8 cellular contexts compared by ENCODE assay signal in genomic region chr12:57726151-57726883, GRCh38. TPM values are rescaled to one million over a fixed set of nuclear protein-coding genes. Genes with fewer than 3 reads are reported as not detected.
DNase-seq lines count a peak whose midpoint lies in the region; ATAC-seq, FAIRE-seq and TF ChIP-seq lines count a peak whose summit lies in the region.

No MANE protein-coding gene starts in this region.

- DNase-seq in AG10803 (ENCODE audit: low read depth) (peak; percentile 86), H54 (ENCODE audit: insufficient read length, low spot score) (peak; percentile 97), NCI-H446 treated with DMSO at 0.1 percent for 48 hours (lab: John Stamatoyannopoulos, UW) (peak; percentile 69), amniotic stem cell (lab: John Stamatoyannopoulos, UW) (peak; percentile 33), left ventricle myocardium inferior (peak; percentile 73), pons (ENCODE audit: low spot score) (peak; percentile 43)

- H3K4me3 ChIP-seq in AG10803 (ENCODE audit: low read length) = peak overlapping the region; percentile 98
- peak overlapping the region; percentile 78 for H3K4me3 ChIP-seq in left ventricle myocardium inferior

- H3K27ac ChIP-seq in left ventricle myocardium inferior (replicated peaks) = peak overlapping the region; percentile 85

- peaks cover 3% of the 10 kb centered on the region for H3K36me3 ChIP-seq in left ventricle myocardium inferior

- peak; percentile 81 for TF ChIP-seq CTCF in AG10803 (conservative IDR thresholded peaks at IDR 0.05; ENCODE audit: low read length)
- peak; percentile 73 for TF ChIP-seq CTCF in left ventricle myocardium inferior (IDR thresholded peaks at IDR 0.05; ENCODE audit: borderline replicate concordance)

- TF ChIP-seq POLR2A in H54 (IDR thresholded peaks at IDR 0.05; ENCODE audit: low read depth, low read length) = peak; percentile 65; the same call in 1 of the 2 replicates

- FAIRE-seq in H54 (lab: Jason Lieb, UNC) = no peak

- peaks cover 53% of the 10 kb centered on the region for H3K27me3 ChIP-seq in left ventricle myocardium inferior (ENCODE audit: low read depth)

- no peak for ATAC-seq in HG03108 (IDR thresholded peaks at IDR 0.05; ENCODE audit: unreplicated experiment)
- no peak for ATAC-seq in HG03135 (IDR thresholded peaks at IDR 0.05; ENCODE audit: unreplicated experiment)

- intact Hi-C loops in left ventricle myocardium inferior (cut with micrococcal nuclease) = no loop called here

- no peaks in the 10 kb centered on the region for H3K9me3 ChIP-seq in left ventricle myocardium inferior (replicated peaks)

- H3K4me1 ChIP-seq in left ventricle myocardium inferior = peaks cover 23% of the 10 kb centered on the region

RNA-seq across cellular contexts. Expression of gene AGAP2, which starts 12.2 kb away (rescaled TPM):
- total RNA-seq in left ventricle myocardium inferior = 6.5 TPM

RNA-seq across cellular contexts. Expression of gene TSPAN31, which starts 18.5 kb away (rescaled TPM):
- total RNA-seq in left ventricle myocardium inferior = 27.2 TPM

RNA-seq across cellular contexts. Expression of gene CDK4, which starts 25.8 kb away (rescaled TPM):
- total RNA-seq in left ventricle myocardium inferior = 41.3 TPM

RNA-seq across cellular contexts. Expression of gene MARCHF9, which starts 28.6 kb away (rescaled TPM):
- 13.8 TPM for total RNA-seq in left ventricle myocardium inferior

RNA-seq across cellular contexts. Expression of gene OS9, which starts 32.4 kb away (rescaled TPM):
- 112 TPM for total RNA-seq in left ventricle myocardium inferior

Comparison
In these comparisons a context has a peak if more than half of its experiments do, and no peak if none do; other contexts are left out.
1. DNase-seq: peak in every context shown above with its lines; median percentile 97 in H54; 86 in AG10803; 73 in left ventricle myocardium inferior; 69 in NCI-H446 treated with DMSO at 0.1 percent for 48 hours; 43 in pons; 33 in amniotic stem cell.